In the genomic region with DNA sequence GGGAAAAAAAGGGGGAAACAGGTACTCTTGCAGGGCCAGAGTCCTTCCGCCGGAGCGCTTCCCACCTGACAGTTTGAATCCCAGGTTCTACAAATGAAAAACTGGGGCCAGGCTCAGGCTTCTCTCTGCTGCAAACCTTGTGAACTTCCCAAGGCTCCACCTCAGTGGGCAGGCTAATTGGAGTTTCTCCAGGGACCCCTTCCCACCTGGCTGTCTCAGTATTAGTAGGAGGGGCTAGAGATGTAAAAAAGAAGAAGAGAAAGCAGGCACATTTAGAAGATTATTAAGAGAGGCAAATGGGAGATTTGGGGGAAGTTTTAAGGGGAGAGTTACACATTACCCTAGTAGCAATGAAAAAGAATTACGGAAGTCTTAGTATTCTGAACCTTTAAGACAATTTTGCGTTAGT, we compare ENCODE assay signal across 8 cellular contexts. TPM values are rescaled to one million over a fixed set of nuclear protein-coding genes. Genes with fewer than 3 reads are reported as not detected.
DNase-seq lines count a peak whose midpoint lies in the region; ATAC-seq and TF ChIP-seq lines count a peak whose summit lies in the region.

No MANE protein-coding gene starts in this region.

- peak overlapping the region; percentile 88 for H3K4me2 ChIP-seq in DOHH2 (ENCODE audit: low read length)

- H3K9me3 ChIP-seq in DOHH2 (ENCODE audit: control insufficient read depth, insufficient read depth, low read length), result peaks cover 14% of the 10 kb centered on the region

- intact Hi-C loops in left colon (cut with DNase I, micrococcal nuclease), result no loop called here

- peak overlapping the region; percentile 98 for H3K27ac Mint-ChIP-seq in activated naive CD8-positive, alpha-beta T cell

- H3K9me3 Mint-ChIP-seq in activated naive CD8-positive, alpha-beta T cell (ENCODE audit: low read depth), result peaks cover 12% of the 10 kb centered on the region

- peaks cover 27% of the 10 kb centered on the region for H3K36me3 Mint-ChIP-seq in activated naive CD8-positive, alpha-beta T cell

- peaks cover 46% of the 10 kb centered on the region for H3F3A ChIP-seq in DOHH2 (ENCODE audit: control insufficient read depth, insufficient read depth)

- ATAC-seq in HG02981 (IDR thresholded peaks at IDR 0.05; ENCODE audit: unreplicated experiment) (no peak), HG02870 (IDR thresholded peaks at IDR 0.05; ENCODE audit: unreplicated experiment) (no peak), left colon (no peak)

- peaks cover 57% of the 10 kb centered on the region for H3K36me3 ChIP-seq in DOHH2 (ENCODE audit: control insufficient read depth, low read length)

- H3K9me2 ChIP-seq in DOHH2 (replicated peaks; ENCODE audit: control insufficient read depth, low read length), result no peaks in the 10 kb centered on the region

- no peak for DNase-seq in LNCaP clone FGC (ENCODE audit: low read depth)
- peak; percentile 81 for DNase-seq in left kidney (ENCODE audit: low read depth, low spot score)
- no peak for DNase-seq in substantia nigra (lab: John Stamatoyannopoulos, UW)
- DNase-seq in left colon, result no peak

- H4K20me1 ChIP-seq in DOHH2 (ENCODE audit: control insufficient read depth, insufficient read depth, low read depth, low read length), result no peaks in the 10 kb centered on the region

- no peaks in the 10 kb centered on the region for H3K27me3 Mint-ChIP-seq in activated naive CD8-positive, alpha-beta T cell

- TF ChIP-seq CTCF in DOHH2 (IDR thresholded peaks at IDR 0.05; ENCODE audit: low read depth, low read length, poor library complexity, severe bottlenecking) (no peak), LNCaP clone FGC (IDR thresholded peaks at IDR 0.05; ENCODE audit: control insufficient read depth, extremely low read depth, insufficient read depth) (no peak)

- H3K27ac ChIP-seq in DOHH2 (ENCODE audit: low read depth, low read length) (peak overlapping the region; percentile 99), substantia nigra (ENCODE audit: low read depth, low read length, poor library complexity, severe bottlenecking) (peak overlapping the region; percentile 60)

- peaks cover 60% of the 10 kb centered on the region for H3K4me1 ChIP-seq in DOHH2 (ENCODE audit: control insufficient read depth, low read length)

- H3K4me3 ChIP-seq in DOHH2 (ENCODE audit: low read length) (peak overlapping the region; percentile 79), LNCaP clone FGC (ENCODE audit: low read depth, low read length) (peak overlapping the region; percentile 75)

- H3K4me3 Mint-ChIP-seq in activated naive CD8-positive, alpha-beta T cell, result peak overlapping the region; percentile 100

- peaks cover 60% of the 10 kb centered on the region for H3K4me1 Mint-ChIP-seq in activated naive CD8-positive, alpha-beta T cell (ENCODE audit: low read depth)

- H3K79me2 ChIP-seq in DOHH2 (ENCODE audit: control insufficient read depth, low read length), result peaks cover 53% of the 10 kb centered on the region

- H3K27me3 ChIP-seq in DOHH2 (ENCODE audit: control insufficient read depth, low read length), result no peaks in the 10 kb centered on the region

RNA-seq across cellular contexts. Expression of a gene that starts 20.0 kb away (rescaled TPM):
- 1 to 10 TPM; 6.2 to 7.3 TPM for total RNA-seq in left colon

RNA-seq across cellular contexts. Expression of a gene that starts 41.8 kb away (rescaled TPM):
- total RNA-seq in left colon, result 1 to 10 TPM in 1 of 2 donors, under 1 TPM in 1; 0.46 to 3.2 TPM
